ENCODE assay signal across 1 cellular context in the genomic region with DNA sequence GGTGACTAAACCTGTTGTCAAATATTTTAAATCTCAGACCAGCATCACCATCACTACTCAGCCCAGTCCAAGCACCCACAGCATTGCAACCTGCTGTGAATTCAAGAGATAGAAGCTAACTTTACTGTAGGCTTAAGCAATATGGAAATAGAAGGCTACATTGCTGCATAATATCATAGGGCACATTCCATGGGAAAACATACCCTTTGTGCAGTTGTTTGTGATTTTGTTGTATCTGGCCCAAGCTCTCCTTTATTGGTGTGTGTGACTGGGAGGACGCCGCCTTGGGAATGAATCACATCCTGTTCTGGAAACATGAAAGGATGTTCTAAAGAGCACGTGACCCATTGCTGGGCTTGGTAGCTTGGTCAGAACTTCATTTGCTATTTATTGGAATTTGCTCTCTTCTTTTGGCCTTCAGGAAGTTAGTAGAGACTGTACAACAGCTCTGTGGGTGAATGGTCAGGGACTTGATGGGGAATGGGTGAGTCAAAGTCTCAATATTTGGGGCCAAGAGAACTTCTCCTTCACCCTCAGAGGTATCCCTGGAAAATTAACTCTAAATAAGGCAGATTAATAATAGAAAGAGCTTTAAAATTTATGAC.
TF ChIP-seq lines count a peak whose summit lies in the region.

No MANE protein-coding gene starts in this region.

TF ChIP-seq in HepG2, 621 proteins besides CTCF, POLR2A, EP300 and RAD21 (continued from another document and continues in another):
- TF ChIP-seq, protein P1, sequence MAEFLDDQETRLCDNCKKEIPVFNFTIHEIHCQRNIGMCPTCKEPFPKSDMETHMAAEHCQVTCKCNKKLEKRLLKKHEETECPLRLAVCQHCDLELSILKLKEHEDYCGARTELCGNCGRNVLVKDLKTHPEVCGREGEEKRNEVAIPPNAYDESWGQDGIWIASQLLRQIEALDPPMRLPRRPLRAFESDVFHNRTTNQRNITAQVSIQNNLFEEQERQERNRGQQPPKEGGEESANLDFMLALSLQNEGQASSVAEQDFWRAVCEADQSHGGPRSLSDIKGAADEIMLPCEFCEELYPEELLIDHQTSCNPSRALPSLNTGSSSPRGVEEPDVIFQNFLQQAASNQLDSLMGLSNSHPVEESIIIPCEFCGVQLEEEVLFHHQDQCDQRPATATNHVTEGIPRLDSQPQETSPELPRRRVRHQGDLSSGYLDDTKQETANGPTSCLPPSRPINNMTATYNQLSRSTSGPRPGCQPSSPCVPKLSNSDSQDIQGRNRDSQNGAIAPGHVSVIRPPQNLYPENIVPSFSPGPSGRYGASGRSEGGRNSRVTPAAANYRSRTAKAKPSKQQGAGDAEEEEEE (CRISPR knock-in tag; IDR thresholded peaks at IDR 0.05; ENCODE audit: borderline replicate concordance): no peak
- TF ChIP-seq, protein P2, sequence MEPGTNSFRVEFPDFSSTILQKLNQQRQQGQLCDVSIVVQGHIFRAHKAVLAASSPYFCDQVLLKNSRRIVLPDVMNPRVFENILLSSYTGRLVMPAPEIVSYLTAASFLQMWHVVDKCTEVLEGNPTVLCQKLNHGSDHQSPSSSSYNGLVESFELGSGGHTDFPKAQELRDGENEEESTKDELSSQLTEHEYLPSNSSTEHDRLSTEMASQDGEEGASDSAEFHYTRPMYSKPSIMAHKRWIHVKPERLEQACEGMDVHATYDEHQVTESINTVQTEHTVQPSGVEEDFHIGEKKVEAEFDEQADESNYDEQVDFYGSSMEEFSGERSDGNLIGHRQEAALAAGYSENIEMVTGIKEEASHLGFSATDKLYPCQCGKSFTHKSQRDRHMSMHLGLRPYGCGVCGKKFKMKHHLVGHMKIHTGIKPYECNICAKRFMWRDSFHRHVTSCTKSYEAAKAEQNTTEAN (CRISPR knock-in tag; conservative IDR thresholded peaks at IDR 0.05): peak; percentile 50; the same call in 1 of the 2 replicates
- TF ChIP-seq, protein P3, sequence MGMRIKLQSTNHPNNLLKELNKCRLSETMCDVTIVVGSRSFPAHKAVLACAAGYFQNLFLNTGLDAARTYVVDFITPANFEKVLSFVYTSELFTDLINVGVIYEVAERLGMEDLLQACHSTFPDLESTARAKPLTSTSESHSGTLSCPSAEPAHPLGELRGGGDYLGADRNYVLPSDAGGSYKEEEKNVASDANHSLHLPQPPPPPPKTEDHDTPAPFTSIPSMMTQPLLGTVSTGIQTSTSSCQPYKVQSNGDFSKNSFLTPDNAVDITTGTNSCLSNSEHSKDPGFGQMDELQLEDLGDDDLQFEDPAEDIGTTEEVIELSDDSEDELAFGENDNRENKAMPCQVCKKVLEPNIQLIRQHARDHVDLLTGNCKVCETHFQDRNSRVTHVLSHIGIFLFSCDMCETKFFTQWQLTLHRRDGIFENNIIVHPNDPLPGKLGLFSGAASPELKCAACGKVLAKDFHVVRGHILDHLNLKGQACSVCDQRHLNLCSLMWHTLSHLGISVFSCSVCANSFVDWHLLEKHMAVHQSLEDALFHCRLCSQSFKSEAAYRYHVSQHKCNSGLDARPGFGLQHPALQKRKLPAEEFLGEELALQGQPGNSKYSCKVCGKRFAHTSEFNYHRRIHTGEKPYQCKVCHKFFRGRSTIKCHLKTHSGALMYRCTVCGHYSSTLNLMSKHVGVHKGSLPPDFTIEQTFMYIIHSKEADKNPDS (CRISPR knock-in tag; IDR thresholded peaks at IDR 0.05): no peak
- TF ChIP-seq, protein P4, sequence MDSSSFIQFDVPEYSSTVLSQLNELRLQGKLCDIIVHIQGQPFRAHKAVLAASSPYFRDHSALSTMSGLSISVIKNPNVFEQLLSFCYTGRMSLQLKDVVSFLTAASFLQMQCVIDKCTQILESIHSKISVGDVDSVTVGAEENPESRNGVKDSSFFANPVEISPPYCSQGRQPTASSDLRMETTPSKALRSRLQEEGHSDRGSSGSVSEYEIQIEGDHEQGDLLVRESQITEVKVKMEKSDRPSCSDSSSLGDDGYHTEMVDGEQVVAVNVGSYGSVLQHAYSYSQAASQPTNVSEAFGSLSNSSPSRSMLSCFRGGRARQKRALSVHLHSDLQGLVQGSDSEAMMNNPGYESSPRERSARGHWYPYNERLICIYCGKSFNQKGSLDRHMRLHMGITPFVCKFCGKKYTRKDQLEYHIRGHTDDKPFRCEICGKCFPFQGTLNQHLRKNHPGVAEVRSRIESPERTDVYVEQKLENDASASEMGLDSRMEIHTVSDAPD (CRISPR knock-in tag; IDR thresholded peaks at IDR 0.05): no peak
- 0 out of 2 replicates have a peak, but pooled peaks have one; percentile 61 for TF ChIP-seq ZNF264 (CRISPR knock-in tag; IDR thresholded peaks at IDR 0.05)
- TF ChIP-seq, protein P5, sequence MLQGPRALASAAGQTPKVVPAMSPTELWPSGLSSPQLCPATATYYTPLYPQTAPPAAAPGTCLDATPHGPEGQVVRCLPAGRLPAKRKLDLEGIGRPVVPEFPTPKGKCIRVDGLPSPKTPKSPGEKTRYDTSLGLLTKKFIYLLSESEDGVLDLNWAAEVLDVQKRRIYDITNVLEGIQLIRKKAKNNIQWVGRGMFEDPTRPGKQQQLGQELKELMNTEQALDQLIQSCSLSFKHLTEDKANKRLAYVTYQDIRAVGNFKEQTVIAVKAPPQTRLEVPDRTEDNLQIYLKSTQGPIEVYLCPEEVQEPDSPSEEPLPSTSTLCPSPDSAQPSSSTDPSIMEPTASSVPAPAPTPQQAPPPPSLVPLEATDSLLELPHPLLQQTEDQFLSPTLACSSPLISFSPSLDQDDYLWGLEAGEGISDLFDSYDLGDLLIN (CRISPR knock-in tag; IDR thresholded peaks at IDR 0.05; ENCODE audit: borderline replicate concordance): no peak
- TF ChIP-seq HMG20A (CRISPR knock-in tag; IDR thresholded peaks at IDR 0.05; ENCODE audit: borderline replicate concordance): peak; percentile 89; the same call in 1 of the 2 replicates
- TF ChIP-seq, protein P6, sequence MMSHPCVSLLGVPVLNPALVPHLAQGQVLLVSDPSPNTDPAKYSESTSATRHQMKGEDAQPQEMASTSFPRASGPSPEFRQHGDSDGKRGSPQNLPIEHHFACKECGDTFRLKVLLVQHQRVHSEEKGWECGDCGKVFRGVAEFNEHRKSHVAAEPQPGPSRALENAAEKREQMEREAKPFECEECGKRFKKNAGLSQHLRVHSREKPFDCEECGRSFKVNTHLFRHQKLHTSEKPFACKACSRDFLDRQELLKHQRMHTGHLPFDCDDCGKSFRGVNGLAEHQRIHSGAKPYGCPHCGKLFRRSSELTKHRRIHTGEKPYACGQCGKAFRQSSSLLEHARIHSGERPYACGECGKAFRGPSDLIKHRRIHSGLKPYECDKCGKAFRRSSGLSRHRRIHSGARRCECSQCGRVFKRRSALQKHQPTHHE (CRISPR knock-in tag; IDR thresholded peaks at IDR 0.05; ENCODE audit: borderline replicate concordance): peak; percentile 71; the same call in 1 of the 2 replicates
- TF ChIP-seq ESRRA (CRISPR knock-in tag; IDR thresholded peaks at IDR 0.05; ENCODE audit: low read depth): no peak; the same call in 1 of the 2 replicates
- TF ChIP-seq ZSCAN12 (CRISPR knock-in tag; IDR thresholded peaks at IDR 0.05): no peak
- TF ChIP-seq ZNF530 (CRISPR knock-in tag; IDR thresholded peaks at IDR 0.05; ENCODE audit: low read depth): no peak
- TF ChIP-seq RELA (CRISPR knock-in tag; IDR thresholded peaks at IDR 0.05): 0 out of 2 replicates have a peak, but pooled peaks have one; percentile 51
- TF ChIP-seq TBX3 (IDR thresholded peaks at IDR 0.05; ENCODE audit: borderline replicate concordance): peak; percentile 20; the same call in 1 of the 2 replicates
- TF ChIP-seq, protein P7, sequence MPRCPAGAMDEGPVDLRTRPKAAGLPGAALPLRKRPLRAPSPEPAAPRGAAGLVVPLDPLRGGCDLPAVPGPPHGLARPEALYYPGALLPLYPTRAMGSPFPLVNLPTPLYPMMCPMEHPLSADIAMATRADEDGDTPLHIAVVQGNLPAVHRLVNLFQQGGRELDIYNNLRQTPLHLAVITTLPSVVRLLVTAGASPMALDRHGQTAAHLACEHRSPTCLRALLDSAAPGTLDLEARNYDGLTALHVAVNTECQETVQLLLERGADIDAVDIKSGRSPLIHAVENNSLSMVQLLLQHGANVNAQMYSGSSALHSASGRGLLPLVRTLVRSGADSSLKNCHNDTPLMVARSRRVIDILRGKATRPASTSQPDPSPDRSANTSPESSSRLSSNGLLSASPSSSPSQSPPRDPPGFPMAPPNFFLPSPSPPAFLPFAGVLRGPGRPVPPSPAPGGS (CRISPR knock-in tag; IDR thresholded peaks at IDR 0.05): peak; percentile 71; the same call in 1 of the 2 replicates
- TF ChIP-seq, protein P8, sequence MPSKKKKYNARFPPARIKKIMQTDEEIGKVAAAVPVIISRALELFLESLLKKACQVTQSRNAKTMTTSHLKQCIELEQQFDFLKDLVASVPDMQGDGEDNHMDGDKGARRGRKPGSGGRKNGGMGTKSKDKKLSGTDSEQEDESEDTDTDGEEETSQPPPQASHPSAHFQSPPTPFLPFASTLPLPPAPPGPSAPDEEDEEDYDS (CRISPR knock-in tag; IDR thresholded peaks at IDR 0.05): peak; percentile 46; the same call in 1 of the 2 replicates
- no peak for TF ChIP-seq CENPX (CRISPR knock-in tag; IDR thresholded peaks at IDR 0.05)
- no peak for TF ChIP-seq NRL (CRISPR knock-in tag; IDR thresholded peaks at IDR 0.05; ENCODE audit: borderline replicate concordance)
- TF ChIP-seq, protein P9, sequence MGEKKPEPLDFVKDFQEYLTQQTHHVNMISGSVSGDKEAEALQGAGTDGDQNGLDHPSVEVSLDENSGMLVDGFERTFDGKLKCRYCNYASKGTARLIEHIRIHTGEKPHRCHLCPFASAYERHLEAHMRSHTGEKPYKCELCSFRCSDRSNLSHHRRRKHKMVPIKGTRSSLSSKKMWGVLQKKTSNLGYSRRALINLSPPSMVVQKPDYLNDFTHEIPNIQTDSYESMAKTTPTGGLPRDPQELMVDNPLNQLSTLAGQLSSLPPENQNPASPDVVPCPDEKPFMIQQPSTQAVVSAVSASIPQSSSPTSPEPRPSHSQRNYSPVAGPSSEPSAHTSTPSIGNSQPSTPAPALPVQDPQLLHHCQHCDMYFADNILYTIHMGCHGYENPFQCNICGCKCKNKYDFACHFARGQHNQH (CRISPR knock-in tag; IDR thresholded peaks at IDR 0.05): peak; percentile 92; the same call in 1 of the 2 replicates
- TF ChIP-seq ISL2 (CRISPR knock-in tag; IDR thresholded peaks at IDR 0.05): peak; percentile 70
- TF ChIP-seq, protein P10, sequence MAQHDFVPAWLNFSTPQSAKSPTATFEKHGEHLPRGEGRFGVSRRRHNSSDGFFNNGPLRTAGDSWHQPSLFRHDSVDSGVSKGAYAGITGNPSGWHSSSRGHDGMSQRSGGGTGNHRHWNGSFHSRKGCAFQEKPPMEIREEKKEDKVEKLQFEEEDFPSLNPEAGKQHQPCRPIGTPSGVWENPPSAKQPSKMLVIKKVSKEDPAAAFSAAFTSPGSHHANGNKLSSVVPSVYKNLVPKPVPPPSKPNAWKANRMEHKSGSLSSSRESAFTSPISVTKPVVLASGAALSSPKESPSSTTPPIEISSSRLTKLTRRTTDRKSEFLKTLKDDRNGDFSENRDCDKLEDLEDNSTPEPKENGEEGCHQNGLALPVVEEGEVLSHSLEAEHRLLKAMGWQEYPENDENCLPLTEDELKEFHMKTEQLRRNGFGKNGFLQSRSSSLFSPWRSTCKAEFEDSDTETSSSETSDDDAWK (CRISPR knock-in tag; IDR thresholded peaks at IDR 0.05): no peak
- no peak for TF ChIP-seq ZNF564 (CRISPR knock-in tag; IDR thresholded peaks at IDR 0.05)
- TF ChIP-seq ZNF605 (CRISPR knock-in tag; IDR thresholded peaks at IDR 0.05): peak; percentile 84; the same call in 1 of the 2 replicates
- no peak for TF ChIP-seq MAF1 (CRISPR knock-in tag; IDR thresholded peaks at IDR 0.05; ENCODE audit: borderline replicate concordance)
- no peak; the same call in none of the 2 replicates for TF ChIP-seq NFKBIZ (CRISPR knock-in tag; IDR thresholded peaks at IDR 0.05)
- TF ChIP-seq, protein P11, sequence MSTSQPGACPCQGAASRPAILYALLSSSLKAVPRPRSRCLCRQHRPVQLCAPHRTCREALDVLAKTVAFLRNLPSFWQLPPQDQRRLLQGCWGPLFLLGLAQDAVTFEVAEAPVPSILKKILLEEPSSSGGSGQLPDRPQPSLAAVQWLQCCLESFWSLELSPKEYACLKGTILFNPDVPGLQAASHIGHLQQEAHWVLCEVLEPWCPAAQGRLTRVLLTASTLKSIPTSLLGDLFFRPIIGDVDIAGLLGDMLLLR (CRISPR knock-in tag; IDR thresholded peaks at IDR 0.05): no peak
- no peak for TF ChIP-seq SYNCRIP (IDR thresholded peaks at IDR 0.05; ENCODE audit: insufficient read depth, low read depth, low read length)
- no peak for TF ChIP-seq SMARCE1 (IDR thresholded peaks at IDR 0.05; ENCODE audit: borderline replicate concordance)
- no peak; the same call in 1 of the 2 replicates for TF ChIP-seq KDM6A (CRISPR knock-in tag; IDR thresholded peaks at IDR 0.05; ENCODE audit: low read depth)
- TF ChIP-seq ZKSCAN8 (CRISPR knock-in tag; IDR thresholded peaks at IDR 0.05; ENCODE audit: borderline replicate concordance): peak; percentile 81; the same call in 1 of the 2 replicates
- TF ChIP-seq, protein P12, sequence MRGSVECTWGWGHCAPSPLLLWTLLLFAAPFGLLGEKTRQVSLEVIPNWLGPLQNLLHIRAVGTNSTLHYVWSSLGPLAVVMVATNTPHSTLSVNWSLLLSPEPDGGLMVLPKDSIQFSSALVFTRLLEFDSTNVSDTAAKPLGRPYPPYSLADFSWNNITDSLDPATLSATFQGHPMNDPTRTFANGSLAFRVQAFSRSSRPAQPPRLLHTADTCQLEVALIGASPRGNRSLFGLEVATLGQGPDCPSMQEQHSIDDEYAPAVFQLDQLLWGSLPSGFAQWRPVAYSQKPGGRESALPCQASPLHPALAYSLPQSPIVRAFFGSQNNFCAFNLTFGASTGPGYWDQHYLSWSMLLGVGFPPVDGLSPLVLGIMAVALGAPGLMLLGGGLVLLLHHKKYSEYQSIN (CRISPR knock-in tag; IDR thresholded peaks at IDR 0.05; ENCODE audit: borderline replicate concordance): no peak
- TF ChIP-seq ZIK1 (CRISPR knock-in tag; IDR thresholded peaks at IDR 0.05; ENCODE audit: borderline replicate concordance, low read depth): no peak
- TF ChIP-seq ZNF337 (CRISPR knock-in tag; IDR thresholded peaks at IDR 0.05; ENCODE audit: borderline replicate concordance, low read depth): no peak; the same call in 1 of the 2 replicates
- TF ChIP-seq ZNF329 (CRISPR knock-in tag; IDR thresholded peaks at IDR 0.05; ENCODE audit: low read depth): no peak
- TF ChIP-seq SIN3A (IDR thresholded peaks at IDR 0.05; ENCODE audit: borderline replicate concordance, low read depth, low read length): no peak
- no peak for TF ChIP-seq DR1 (CRISPR knock-in tag; IDR thresholded peaks at IDR 0.05)
- peak; percentile 90 for TF ChIP-seq ELF3 (CRISPR knock-in tag; IDR thresholded peaks at IDR 0.05)
- TF ChIP-seq MXI1 (IDR thresholded peaks at IDR 0.05; ENCODE audit: borderline replicate concordance, low read depth, low read length): peak; percentile 13; the same call in 1 of the 3 replicates
- TF ChIP-seq ZBTB20 (CRISPR knock-in tag; IDR thresholded peaks at IDR 0.05; ENCODE audit: borderline replicate concordance, low read depth): peak; percentile 79; the same call in 1 of the 2 replicates
- peak; percentile 88 for TF ChIP-seq ZNF644 (CRISPR knock-in tag; IDR thresholded peaks at IDR 0.05; ENCODE audit: low read depth)
- TF ChIP-seq, protein P13, sequence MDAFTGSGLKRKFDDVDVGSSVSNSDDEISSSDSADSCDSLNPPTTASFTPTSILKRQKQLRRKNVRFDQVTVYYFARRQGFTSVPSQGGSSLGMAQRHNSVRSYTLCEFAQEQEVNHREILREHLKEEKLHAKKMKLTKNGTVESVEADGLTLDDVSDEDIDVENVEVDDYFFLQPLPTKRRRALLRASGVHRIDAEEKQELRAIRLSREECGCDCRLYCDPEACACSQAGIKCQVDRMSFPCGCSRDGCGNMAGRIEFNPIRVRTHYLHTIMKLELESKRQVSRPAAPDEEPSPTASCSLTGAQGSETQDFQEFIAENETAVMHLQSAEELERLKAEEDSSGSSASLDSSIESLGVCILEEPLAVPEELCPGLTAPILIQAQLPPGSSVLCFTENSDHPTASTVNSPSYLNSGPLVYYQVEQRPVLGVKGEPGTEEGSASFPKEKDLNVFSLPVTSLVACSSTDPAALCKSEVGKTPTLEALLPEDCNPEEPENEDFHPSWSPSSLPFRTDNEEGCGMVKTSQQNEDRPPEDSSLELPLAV (CRISPR knock-in tag; conservative IDR thresholded peaks at IDR 0.05; ENCODE audit: low read depth): no peak
- TF ChIP-seq RARG (CRISPR knock-in tag; IDR thresholded peaks at IDR 0.05; ENCODE audit: low read depth): no peak
